Comparison of ENCODE assay signal across 28 cellular contexts in the genomic region with DNA sequence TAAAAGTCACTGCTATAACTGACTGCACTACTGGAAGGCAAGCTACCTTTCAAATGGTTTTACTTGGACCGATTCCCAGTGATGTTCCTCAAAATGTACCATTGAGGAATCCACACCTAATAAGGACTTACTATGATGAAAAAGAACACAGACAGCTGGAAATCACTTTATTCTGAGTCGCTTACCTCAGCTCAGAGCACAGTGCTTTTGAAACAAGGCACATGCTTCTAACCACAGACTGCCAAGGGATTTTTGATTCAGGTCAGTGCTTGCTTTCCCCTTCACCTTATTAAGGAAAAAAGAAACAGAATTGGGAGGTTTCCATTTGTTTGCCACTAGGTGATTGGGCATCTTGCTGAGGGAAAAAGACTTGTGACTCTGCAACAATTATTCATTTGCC.
"Had no signal": no experiment of that assay in that cellular context is flagged by ENCODE, and none has a peak within 500 bp of the region (broad histone marks: within the 10 kb centered on the region; RNA-seq: fewer than 3 reads in every experiment).

No MANE protein-coding gene starts in this region.

- H3K4me3 ChIP-seq: body of pancreas, K562, SJCRH30, SK-N-MC had no signal

- ATAC-seq: activated CD8-positive, alpha-beta memory T cell treated with anti-CD3 and anti-CD28 coated beads, Interleukin-2, amount 10 ng/mL, durations not matched to agents 7 days and 5 days; body of pancreas; K562; Panc1 had no signal

- H3K9me3 ChIP-seq: body of pancreas, SJCRH30 had no signal

- H3K36me3 ChIP-seq: SJCRH30, WERI-Rb-1 had no signal

- H3K27me3 Mint-ChIP-seq: activated CD4-positive, alpha-beta memory T cell treated with anti-CD3 and anti-CD28 coated beads, Interleukin-2, amount 10 ng/mL, durations not matched to agents 7 days and 5 days; activated CD8-positive, alpha-beta memory T cell treated with anti-CD3 and anti-CD28 coated beads, Interleukin-2, amount 10 ng/mL, durations not matched to agents 7 days and 5 days; activated naive CD4-positive, alpha-beta T cell treated with anti-CD3 and anti-CD28 coated beads, Interleukin-2, amount 10 ng/mL, durations not matched to agents 7 days and 5 days; activated naive CD8-positive, alpha-beta T cell had no signal

- DNase-seq: activated CD4-positive, alpha-beta memory T cell treated with anti-CD3 and anti-CD28 coated beads, Interleukin-2, amount 10 ng/mL, durations not matched to agents 7 days and 5 days; activated CD4-positive, alpha-beta T cell treated with anti-CD3 and anti-CD28 coated beads for 1 hour; activated CD4-positive, alpha-beta T cell treated with anti-CD3 and anti-CD28 coated beads for 48 hours; activated CD4-positive, CD25-positive, alpha-beta regulatory T cell; activated CD8-positive, alpha-beta memory T cell treated with anti-CD3 and anti-CD28 coated beads for 24 hours; activated CD8-positive, alpha-beta memory T cell treated with anti-CD3 and anti-CD28 coated beads, Interleukin-2, amount 10 ng/mL, durations not matched to agents 7 days and 5 days; activated CD8-positive, alpha-beta memory T cell treated with anti-CD3 and anti-CD28 coated beads, Interleukin-2, amount 50 U/mL, for 48 hours; activated effector memory CD4-positive, alpha-beta T cell treated with Interleukin-2 at 50 U/mL for 16 hours; activated naive CD4-positive, alpha-beta T cell treated with anti-CD3 and anti-CD28 coated beads, Interleukin-2, amount 10 ng/mL, durations not matched to agents 7 days and 5 days; activated T-cell treated with anti-CD3 and anti-CD28 coated beads, Interleukin-2, amount 50 U/mL, for 48 hours; amniotic stem cell; aorta; body of pancreas; NCI-H1105 treated with DMSO at 0.1 percent for 48 hours; NCI-H1436; NCI-H1694; NCI-H1930; NCI-H2081 treated with DMSO at 0.1 percent for 48 hours; NCI-H345; NCI-H524 treated with DMSO at 0.1 percent for 48 hours; SHP77; SJCRH30; T1000; WERI-Rb-1 had no signal

- H3K27ac ChIP-seq: body of pancreas, SJCRH30, SK-N-MC, WERI-Rb-1 had no signal

- H3K27me3 ChIP-seq: body of pancreas, SJCRH30 had no signal

- H3K27ac Mint-ChIP-seq: activated CD4-positive, alpha-beta memory T cell treated with anti-CD3 and anti-CD28 coated beads, Interleukin-2, amount 10 ng/mL, durations not matched to agents 7 days and 5 days; activated CD8-positive, alpha-beta memory T cell treated with anti-CD3 and anti-CD28 coated beads, Interleukin-2, amount 10 ng/mL, durations not matched to agents 7 days and 5 days; activated naive CD4-positive, alpha-beta T cell treated with anti-CD3 and anti-CD28 coated beads, Interleukin-2, amount 10 ng/mL, durations not matched to agents 7 days and 5 days; activated naive CD8-positive, alpha-beta T cell had no signal

- H3K4me1 ChIP-seq: body of pancreas had no signal

- H3K4me1 Mint-ChIP-seq: activated CD4-positive, alpha-beta memory T cell treated with anti-CD3 and anti-CD28 coated beads, Interleukin-2, amount 10 ng/mL, durations not matched to agents 7 days and 5 days; activated CD8-positive, alpha-beta memory T cell treated with anti-CD3 and anti-CD28 coated beads, Interleukin-2, amount 10 ng/mL, durations not matched to agents 7 days and 5 days; activated naive CD4-positive, alpha-beta T cell treated with anti-CD3 and anti-CD28 coated beads, Interleukin-2, amount 10 ng/mL, durations not matched to agents 7 days and 5 days had no signal

- H3K4me3 Mint-ChIP-seq: activated CD4-positive, alpha-beta memory T cell treated with anti-CD3 and anti-CD28 coated beads, Interleukin-2, amount 10 ng/mL, durations not matched to agents 7 days and 5 days; activated CD8-positive, alpha-beta memory T cell treated with anti-CD3 and anti-CD28 coated beads, Interleukin-2, amount 10 ng/mL, durations not matched to agents 7 days and 5 days; activated naive CD4-positive, alpha-beta T cell treated with anti-CD3 and anti-CD28 coated beads, Interleukin-2, amount 10 ng/mL, durations not matched to agents 7 days and 5 days; activated naive CD8-positive, alpha-beta T cell had no signal

- H3K36me3 Mint-ChIP-seq: activated CD8-positive, alpha-beta memory T cell treated with anti-CD3 and anti-CD28 coated beads, Interleukin-2, amount 10 ng/mL, durations not matched to agents 7 days and 5 days; activated naive CD4-positive, alpha-beta T cell treated with anti-CD3 and anti-CD28 coated beads, Interleukin-2, amount 10 ng/mL, durations not matched to agents 7 days and 5 days; activated naive CD8-positive, alpha-beta T cell had no signal
